8 cellular contexts compared by ENCODE assay signal in genomic region chr6:34391711-34392496, GRCh38. TPM values are rescaled to one million over a fixed set of nuclear protein-coding genes. Genes with fewer than 3 reads are reported as not detected.
A peak's percentile ranks its signal among the peaks of the same experiment; 100 is the strongest.
DNase-seq lines count a peak whose midpoint lies in the region; ATAC-seq and TF ChIP-seq lines count a peak whose summit lies in the region.

No MANE protein-coding gene starts in this region.

- H3K9ac ChIP-seq in PC-3 (ENCODE audit: low read length): peak overlapping the region; percentile 97
- H3K9ac ChIP-seq in neural progenitor cell: peak overlapping the region; percentile 55

- H3K4me3 ChIP-seq in PC-3 (ENCODE audit: low read length): peak overlapping the region; percentile 96
- H3K4me3 ChIP-seq in fibroblast of the aortic adventitia (ENCODE audit: low read depth, low read length): peak overlapping the region; percentile 81
- peak overlapping the region; percentile 95 for H3K4me3 ChIP-seq in neural progenitor cell

- POLR2A ChIA-PET in PC-3 (lab: Charles Lee; ENCODE audit: unreplicated experiment): no interaction called here

- H3K4me1 ChIP-seq in PC-3 (ENCODE audit: insufficient read depth, low read length) (peaks cover 8% of the 10 kb centered on the region), neural progenitor cell (peaks cover 16% of the 10 kb centered on the region)

- H3K27me3 ChIP-seq in PC-3 (ENCODE audit: low read length) (no peaks in the 10 kb centered on the region), neural progenitor cell (peaks cover 10% of the 10 kb centered on the region)

- H3K9me3 Mint-ChIP-seq in Calu3 (ENCODE audit: low read depth, unreplicated experiment): no peaks in the 10 kb centered on the region
- peaks cover 8% of the 10 kb centered on the region for H3K9me3 Mint-ChIP-seq in activated T-helper 1 cell treated with anti-CD3 and anti-CD28 coated beads, Interleukin-12 subunit alpha, Interleukin-12 subunit beta, Interleukin-2, Interleukin-4 antibody, amounts not matched to agents 30 ng/mL and 10 ng/mL and 1 ng/mL, durations not matched to agents 14 hours and 24 hours and 36 hours
- peaks cover 8% of the 10 kb centered on the region for H3K9me3 Mint-ChIP-seq in neural progenitor cell

- ATAC-seq in PC-3: peak; percentile 33

- CTCF ChIA-PET in Calu3 (lab: Charles Lee) (interaction anchor here (0.5 to 4.0 kb wide), 5 partner anchors 23 to 361 kb away, joined by 3 to 30 read pairs (median 3); partner anchors contain the start of genes HMGA1 and SMIM29), PC-3 (lab: Charles Lee) (no interaction called here)

- H3K4me2 ChIP-seq in PC-3 (ENCODE audit: low read length) (peak overlapping the region; percentile 89), neural progenitor cell (peak overlapping the region; percentile 90)

- H3K27ac ChIP-seq in PC-3 (ENCODE audit: low read length) (peak overlapping the region; percentile 72), neural progenitor cell (peak overlapping the region; percentile 34), substantia nigra (ENCODE audit: low read depth, low read length, poor library complexity, severe bottlenecking) (peak overlapping the region; percentile 93)

- H3K9me3 ChIP-seq in PC-3 (ENCODE audit: low read length): peaks cover 3% of the 10 kb centered on the region; the same call in 1 of the 2 replicates
- no peaks in the 10 kb centered on the region for H3K9me3 ChIP-seq in neural progenitor cell (ENCODE audit: low read depth)

- H2AFZ ChIP-seq in PC-3 (ENCODE audit: low read length): peak overlapping the region; percentile 95
- H2AFZ ChIP-seq in neural progenitor cell (replicated peaks): peak overlapping the region; percentile 89

- no peaks in the 10 kb centered on the region for H3K9me2 ChIP-seq in PC-3 (replicated peaks; ENCODE audit: low read length)

- H4K20me1 ChIP-seq in PC-3 (ENCODE audit: low read length) (peaks cover 24% of the 10 kb centered on the region), neural progenitor cell (ENCODE audit: low read depth) (peaks cover 21% of the 10 kb centered on the region)

- DNase-seq in Calu3 (peak; percentile 79), GM20000 (ENCODE audit: low spot score) (peak; percentile 63), HS-27A (ENCODE audit: low read depth) (peak; percentile 51), PC-3 (peak; percentile 47), fibroblast of the aortic adventitia (ENCODE audit: low read depth) (peak; percentile 45), neural progenitor cell (ENCODE audit: low spot score) (peak; percentile 83), substantia nigra (lab: John Stamatoyannopoulos, UW) (peak in 44 of 49 donors; percentile 28 to 89 (median 66))
- peak; percentile 42 for DNase-seq in activated T-helper 1 cell treated with anti-CD3 and anti-CD28 coated beads, Interleukin-12 subunit alpha, Interleukin-12 subunit beta, Interleukin-2, Interleukin-4 antibody, amounts not matched to agents 30 ng/mL and 10 ng/mL and 1 ng/mL, durations not matched to agents 14 hours and 24 hours and 36 hours (ENCODE audit: low spot score)

- BruUV-seq in Calu3 (replicated peaks; lab: Mats Ljungman, UMichigan): no TSS peak
- BruUV-seq in PC-3 (replicated peaks; lab: Mats Ljungman, UMichigan): no TSS peak

- H3K36me3 Mint-ChIP-seq in Calu3 (ENCODE audit: insufficient read depth, unreplicated experiment) (peaks cover 4% of the 10 kb centered on the region), neural progenitor cell (peaks cover 6% of the 10 kb centered on the region)
- peaks cover 2% of the 10 kb centered on the region for H3K36me3 Mint-ChIP-seq in activated T-helper 1 cell treated with anti-CD3 and anti-CD28 coated beads, Interleukin-12 subunit alpha, Interleukin-12 subunit beta, Interleukin-2, Interleukin-4 antibody, amounts not matched to agents 30 ng/mL and 10 ng/mL and 1 ng/mL, durations not matched to agents 14 hours and 24 hours and 36 hours (ENCODE audit: low read depth)

- H3K27me3 Mint-ChIP-seq in Calu3 (ENCODE audit: unreplicated experiment): no peaks in the 10 kb centered on the region
- peaks cover 3% of the 10 kb centered on the region for H3K27me3 Mint-ChIP-seq in activated T-helper 1 cell treated with anti-CD3 and anti-CD28 coated beads, Interleukin-12 subunit alpha, Interleukin-12 subunit beta, Interleukin-2, Interleukin-4 antibody, amounts not matched to agents 30 ng/mL and 10 ng/mL and 1 ng/mL, durations not matched to agents 14 hours and 24 hours and 36 hours (ENCODE audit: insufficient read depth)
- peaks cover 4% of the 10 kb centered on the region for H3K27me3 Mint-ChIP-seq in neural progenitor cell (ENCODE audit: insufficient read depth, low read depth)

- H3F3A ChIP-seq in PC-3 (ENCODE audit: low read length, unreplicated experiment) (no peaks in the 10 kb centered on the region), neural progenitor cell (ENCODE audit: low read depth) (peaks cover 28% of the 10 kb centered on the region)

- no peaks in the 10 kb centered on the region for H3K36me3 ChIP-seq in PC-3 (ENCODE audit: low read depth, low read length)
- H3K36me3 ChIP-seq in neural progenitor cell: no peaks in the 10 kb centered on the region

- H3K4me1 Mint-ChIP-seq in Calu3 (ENCODE audit: low read depth, unreplicated experiment): peaks cover 9% of the 10 kb centered on the region
- peaks cover 18% of the 10 kb centered on the region for H3K4me1 Mint-ChIP-seq in activated T-helper 1 cell treated with anti-CD3 and anti-CD28 coated beads, Interleukin-12 subunit alpha, Interleukin-12 subunit beta, Interleukin-2, Interleukin-4 antibody, amounts not matched to agents 30 ng/mL and 10 ng/mL and 1 ng/mL, durations not matched to agents 14 hours and 24 hours and 36 hours (ENCODE audit: low read depth)
- H3K4me1 Mint-ChIP-seq in neural progenitor cell: peaks cover 17% of the 10 kb centered on the region

- intact Hi-C loops in Calu3 (cut with micrococcal nuclease; ENCODE audit: unreplicated experiment) (loop anchor here (1.0 to 5.0 kb wide), 4 partner anchors 41 to 195 kb away; no protein-coding TSS in a partner anchor), PC-3 (cut with micrococcal nuclease) (loop anchor here (1.0 to 2.0 kb wide), 3 partner anchors 32 to 143 kb away; partner anchors contain the start of gene SMIM29)
- intact Hi-C loops in activated T-helper 1 cell treated with anti-CD3 and anti-CD28 coated beads, Interleukin-12 subunit alpha, Interleukin-12 subunit beta, Interleukin-2, Interleukin-4 antibody, amounts not matched to agents 30 ng/mL and 10 ng/mL and 1 ng/mL, durations not matched to agents 14 hours and 24 hours and 36 hours (cut with micrococcal nuclease): loop anchor here (1.0 to 10.0 kb wide), 5 partner anchors 34 to 607 kb away; partner anchors contain the start of genes LEMD2, RPS10 and SMIM29

- H3K4me3 Mint-ChIP-seq in Calu3 (ENCODE audit: low read depth, unreplicated experiment) (no peak overlapping the region), neural progenitor cell (no peak overlapping the region)
- no peak overlapping the region for H3K4me3 Mint-ChIP-seq in activated T-helper 1 cell treated with anti-CD3 and anti-CD28 coated beads, Interleukin-12 subunit alpha, Interleukin-12 subunit beta, Interleukin-2, Interleukin-4 antibody, amounts not matched to agents 30 ng/mL and 10 ng/mL and 1 ng/mL, durations not matched to agents 14 hours and 24 hours and 36 hours

- H3K79me2 ChIP-seq in PC-3 (ENCODE audit: low read length) (peaks cover 54% of the 10 kb centered on the region), neural progenitor cell (ENCODE audit: low read depth) (peaks cover 54% of the 10 kb centered on the region)

- H3K27ac Mint-ChIP-seq in Calu3 (ENCODE audit: unreplicated experiment): no peak overlapping the region
- no peak overlapping the region for H3K27ac Mint-ChIP-seq in activated T-helper 1 cell treated with anti-CD3 and anti-CD28 coated beads, Interleukin-12 subunit alpha, Interleukin-12 subunit beta, Interleukin-2, Interleukin-4 antibody, amounts not matched to agents 30 ng/mL and 10 ng/mL and 1 ng/mL, durations not matched to agents 14 hours and 24 hours and 36 hours
- no peak overlapping the region for H3K27ac Mint-ChIP-seq in neural progenitor cell

- TF ChIP-seq CTCF in Calu3 (IDR thresholded peaks at IDR 0.05; ENCODE audit: unreplicated experiment) (no peak), GM20000 (IDR thresholded peaks at IDR 0.05; ENCODE audit: extremely low read depth, missing control alignments) (no peak), PC-3 (conservative IDR thresholded peaks at IDR 0.05; ENCODE audit: low read depth, low read length) (no peak), fibroblast of the aortic adventitia (IDR thresholded peaks at IDR 0.05; ENCODE audit: insufficient read depth, low read length) (no peak), neural progenitor cell (IDR thresholded peaks at IDR 0.05) (no peak)

RNA-seq across cellular contexts. Expression of gene NUDT3, which starts 0.6 kb away (rescaled TPM):
- total RNA-seq in Calu3 (2022): 43.9 and 48.4 TPM in 2 replicates
- total RNA-seq in PC-3 (2014; rRNA removed): 24.6 and 28.7 TPM in 2 replicates
- 20.0 and 20.8 TPM in 2 replicates for total RNA-seq in activated T-helper 1 cell treated with anti-CD3 and anti-CD28 coated beads, Interleukin-12 subunit alpha, Interleukin-12 subunit beta, Interleukin-2, Interleukin-4 antibody, amounts not matched to agents 30 ng/mL and 10 ng/mL and 1 ng/mL, durations not matched to agents 14 hours and 24 hours and 36 hours
- 24.4 and 34.6 TPM in 2 replicates for total RNA-seq in fibroblast of the aortic adventitia (ENCODE audit: low replicate concordance)
- total RNA-seq in neural progenitor cell (ENCODE audit: low replicate concordance): 26.4 and 35.7 TPM in 2 replicates

RNA-seq across cellular contexts. Expression of gene RPS10, which starts 34.0 kb away (rescaled TPM):
- total RNA-seq in Calu3 (2022): 1,887 and 2,049 TPM in 2 replicates
- total RNA-seq in PC-3 (2014; rRNA removed): 2,227 and 3,060 TPM in 2 replicates
- total RNA-seq in activated T-helper 1 cell treated with anti-CD3 and anti-CD28 coated beads, Interleukin-12 subunit alpha, Interleukin-12 subunit beta, Interleukin-2, Interleukin-4 antibody, amounts not matched to agents 30 ng/mL and 10 ng/mL and 1 ng/mL, durations not matched to agents 14 hours and 24 hours and 36 hours: 1,492 and 1,525 TPM in 2 replicates
- 1,593 and 2,945 TPM in 2 replicates for total RNA-seq in fibroblast of the aortic adventitia (ENCODE audit: low replicate concordance)
- total RNA-seq in neural progenitor cell (ENCODE audit: low replicate concordance): 4,003 and 4,850 TPM in 2 replicates

Comparison
In these comparisons a context has a peak if more than half of its experiments do, and no peak if none do; other contexts are left out.
1. Peak in every context shown above with its lines: DNase-seq, ATAC-seq, H3K4me3 ChIP-seq and H3K27ac ChIP-seq.
2. H3K27ac ChIP-seq: peak in every context shown above with its lines; median percentile 93 in substantia nigra; 72 in PC-3; 34 in neural progenitor cell.